8 cellular contexts compared by ENCODE assay signal in genomic region chr19:12932392-12933286, GRCh38. TPM values are rescaled to one million over a fixed set of nuclear protein-coding genes. Genes with fewer than 3 reads are reported as not detected.
DNase-seq lines count a peak whose midpoint lies in the region; ATAC-seq and TF ChIP-seq lines count a peak whose summit lies in the region.

No MANE protein-coding gene starts in this region.

- peak in 2 of 8 donors; percentile 0 for ATAC-seq in heart right ventricle
- ATAC-seq in left ventricle myocardium superior, result no peak
- ATAC-seq in memory B cell (ENCODE audit: low read depth), result no peak
- no peak for ATAC-seq in HG03457 (IDR thresholded peaks at IDR 0.05; ENCODE audit: unreplicated experiment)

- in situ Hi-C loops in astrocyte of the spinal cord (cut with HindIII; ENCODE audit: low sequenced_read_pairs), result no loop called here

- peak overlapping the region; percentile 97 for H3K4me3 Mint-ChIP-seq in memory B cell

- WGBS in heart right ventricle, 2 donors, result 28 to 36% methylated on average over 16 of the region's 16 CpGs
- 29% methylated on average over 16 of the region's 16 CpGs for WGBS in urinary bladder

- peak overlapping the region; percentile 90 for H3K27ac Mint-ChIP-seq in memory B cell

- peaks cover 7% of the 10 kb centered on the region for H3K36me3 Mint-ChIP-seq in memory B cell

- no peaks in the 10 kb centered on the region for H3K27me3 ChIP-seq in heart right ventricle

- H3K9me3 Mint-ChIP-seq in memory B cell, result no peaks in the 10 kb centered on the region

- peaks cover 25% of the 10 kb centered on the region for H3K4me1 Mint-ChIP-seq in memory B cell

- DNase-seq in heart right ventricle (no peak), left ventricle myocardium superior (no peak), astrocyte of the spinal cord (ENCODE audit: low read depth, low spot score) (no peak), memory B cell (ENCODE audit: low spot score in 2 of 2) (no peak), ecto neural progenitor cell (ENCODE audit: low spot score) (no peak), kidney glomerular epithelial cell (lab: John Stamatoyannopoulos, UW) (no peak)

- no peaks in the 10 kb centered on the region for H3K27me3 Mint-ChIP-seq in memory B cell

- H3K4me3 ChIP-seq in heart right ventricle, result peak overlapping the region; percentile 57 to 100 (median 86)
- H3K4me3 ChIP-seq in astrocyte of the spinal cord (ENCODE audit: low read depth, low read length), result peak overlapping the region; percentile 96
- peak overlapping the region; percentile 70 for H3K4me3 ChIP-seq in urinary bladder (ENCODE audit: low read depth, low read length)

- peaks cover 0 to 34% (median 14%) of the 10 kb centered on the region in 9 donors for H3K4me1 ChIP-seq in heart right ventricle
- H3K4me1 ChIP-seq in urinary bladder (ENCODE audit: insufficient read depth), result no peaks in the 10 kb centered on the region

- H3K9me3 ChIP-seq in heart right ventricle, result no peaks in the 10 kb centered on the region

- H3K36me3 ChIP-seq in heart right ventricle, result peaks cover 0 to 41% (median 22%) of the 10 kb centered on the region in 9 donors
- peaks cover 2% of the 10 kb centered on the region for H3K36me3 ChIP-seq in urinary bladder (ENCODE audit: insufficient read depth)

- TF ChIP-seq CTCF in heart right ventricle (IDR thresholded peaks at IDR 0.05) (no peak), astrocyte of the spinal cord (IDR thresholded peaks at IDR 0.05; ENCODE audit: low read depth, low read length) (no peak)

- H3K27ac ChIP-seq in heart right ventricle (peak overlapping the region in 8 of 10 donors; percentile 79 to 90 (median 87)), urinary bladder (ENCODE audit: low read depth) (no peak overlapping the region)

- intact Hi-C loops in heart right ventricle (cut with DNase I), result no loop called here
- intact Hi-C loops in left ventricle myocardium superior (cut with micrococcal nuclease), result no loop called here

RNA-seq across cellular contexts. Expression of gene FARSA, which starts 0.9 kb away (rescaled TPM):
- total RNA-seq in heart right ventricle (10 to 100 TPM; 31.0 to 53.0 (median 38.5) TPM), left ventricle myocardium superior (38.5 TPM), urinary bladder (27.2 TPM)
- polyA plus RNA-seq in heart right ventricle (10 to 100 TPM; 23.2 to 81.4 TPM), urinary bladder (51.3 TPM)

RNA-seq across cellular contexts. Expression of gene CALR, which starts 5.8 kb away (rescaled TPM):
- 100 to 1,000 TPM; 265 to 683 (median 348) TPM for total RNA-seq in heart right ventricle
- polyA plus RNA-seq in heart right ventricle, result 100 to 1,000 TPM; 197 to 830 TPM
- total RNA-seq in left ventricle myocardium superior, result 422 TPM
- total RNA-seq in urinary bladder, result 350 TPM
- 366 TPM for polyA plus RNA-seq in urinary bladder

RNA-seq across cellular contexts. Expression of gene RAD23A, which starts 13.0 kb away (rescaled TPM):
- total RNA-seq in heart right ventricle (100 to 1,000 TPM; 138 to 201 (median 148) TPM), left ventricle myocardium superior (188 TPM), urinary bladder (29.5 TPM)
- polyA plus RNA-seq in heart right ventricle (100 to 1,000 TPM; 187 to 289 TPM), urinary bladder (129 TPM)

RNA-seq across cellular contexts. Expression of gene SYCE2, which starts 13.5 kb away (rescaled TPM):
- total RNA-seq in heart right ventricle (under 1 TPM in 1 of 10 donors, not detected in 9; 0.21 TPM), left ventricle myocardium superior (not detected), urinary bladder (0.85 TPM)
- polyA plus RNA-seq in heart right ventricle (under 1 TPM; 0.10 to 0.22 TPM), urinary bladder (0.10 TPM)

RNA-seq across cellular contexts. Expression of gene GADD45GIP1, which starts 24.4 kb away (rescaled TPM):
- total RNA-seq in heart right ventricle (10 to 100 TPM; 18.4 to 33.9 (median 20.9) TPM), left ventricle myocardium superior (28.7 TPM), urinary bladder (7.3 TPM)
- polyA plus RNA-seq in heart right ventricle (100 to 1,000 TPM; 120 to 237 TPM), urinary bladder (45.9 TPM)
